Comparison of ENCODE assay signal across 17 cellular contexts in genomic region chr21:17532292-17532691, GRCh38. TPM values are rescaled to one million over a fixed set of nuclear protein-coding genes. Genes with fewer than 3 reads are reported as not detected.
DNase-seq lines count a peak whose midpoint lies in the region; ATAC-seq and TF ChIP-seq lines count a peak whose summit lies in the region.
"Had no signal": no experiment of that assay in that cellular context is flagged by ENCODE, and none has a peak within 500 bp of the region (broad histone marks: within the 10 kb centered on the region; RNA-seq: fewer than 3 reads in every experiment).

No MANE protein-coding gene starts in this region.

- H3K9me2 ChIP-seq in SK-N-SH, result no peaks in the 10 kb centered on the region

- no peak for TF ChIP-seq CTCF in SK-N-SH (IDR thresholded peaks at IDR 0.05)
- no peak for TF ChIP-seq CTCF in mesothelial cell of epicardium (IDR thresholded peaks at IDR 0.05; ENCODE audit: unreplicated experiment)
- no peak for TF ChIP-seq CTCF in psoas muscle (IDR thresholded peaks at IDR 0.05)

- H3K79me2 ChIP-seq in SK-N-SH (ENCODE audit: insufficient read depth), result no peaks in the 10 kb centered on the region

- H3K4me2 ChIP-seq in SK-N-SH, result no peak overlapping the region
- H3K4me2 ChIP-seq: A549 had no signal

- no peaks in the 10 kb centered on the region for H3K9me3 Mint-ChIP-seq in mesothelial cell of epicardium
- H3K9me3 Mint-ChIP-seq: CD4-positive, alpha-beta T cell had no signal

- DNase-seq in SK-N-SH (no peak), NCI-H226 (peak; percentile 32), mesothelial cell of epicardium (ENCODE audit: low spot score in 2 of 2, unreplicated experiment in 2 of 2) (no peak), psoas muscle (no peak)
- no peak for DNase-seq in stimulated activated CD4-positive, alpha-beta T cell treated with anti-CD3 and anti-CD28 coated beads, Interleukin-12 subunit alpha, Interleukin-12 subunit beta, amount 100 ng/mL, for 4 hours
- DNase-seq: AML-193; CD4-positive, alpha-beta T cell; DMS153; DMS79; GDM1; HCEC 1CT had no signal

- WGBS in SK-N-SH (ENCODE audit: low lambda C conversion rate), result 39% methylated on average over 3 of the region's 3 CpGs
- WGBS in psoas muscle, 3 donors, result 72 to 80% (median 75%) methylated on average over 3 of the region's 3 CpGs

- intact Hi-C loops in psoas muscle (cut with DNase I), result no loop called here

- no peak overlapping the region for H3K4me3 Mint-ChIP-seq in mesothelial cell of epicardium
- H3K4me3 Mint-ChIP-seq: CD4-positive, alpha-beta T cell; GM23338 had no signal

- H3K27me3 Mint-ChIP-seq in mesothelial cell of epicardium (ENCODE audit: low read depth), result no peaks in the 10 kb centered on the region

- no peak for TF ChIP-seq EP300 in SK-N-SH (IDR thresholded peaks at IDR 0.05; ENCODE audit: borderline replicate concordance in 1 of 2, low read depth in 1 of 2, low read length in 1 of 2)

- no peak for TF ChIP-seq RAD21 in SK-N-SH (IDR thresholded peaks at IDR 0.05; ENCODE audit: low read length)

- no peaks in the 10 kb centered on the region for H4K20me1 ChIP-seq in SK-N-SH (ENCODE audit: insufficient read depth)

- H3K27me3 ChIP-seq in SK-N-SH (ENCODE audit: insufficient read depth), result no peaks in the 10 kb centered on the region; the same call in 1 of the 2 replicates
- H3K27me3 ChIP-seq in psoas muscle (ENCODE audit: insufficient read depth in 3 of 3, low read length in 2 of 3), result no peaks in the 10 kb centered on the region

- H3K36me3 Mint-ChIP-seq in mesothelial cell of epicardium, result peaks cover under 1% of the 10 kb centered on the region

- ATAC-seq in SK-N-SH treated with all-trans-retinoic acid at 6 μM for 48 hours (no peak), GM18502 (IDR thresholded peaks at IDR 0.05; ENCODE audit: poor library complexity, unreplicated experiment) (peak; percentile 71), psoas muscle (no peak)
- ATAC-seq: A549, GM23338 had no signal

- H3K27ac ChIP-seq in SK-N-SH (ENCODE audit: low read depth in 2 of 2, low read length in 1 of 2) (no peak overlapping the region), psoas muscle (no peak overlapping the region)
- H3K27ac ChIP-seq: 22Rv1, A549, C4-2B had no signal

- no peaks in the 10 kb centered on the region for H3F3A ChIP-seq in SK-N-SH (replicated peaks; ENCODE audit: insufficient read depth)

- H3K4me1 ChIP-seq in SK-N-SH (ENCODE audit: control insufficient read depth in 1 of 2, insufficient read depth in 2 of 2, low read depth in 1 of 2, low read length in 1 of 2) (peaks cover 0 to 6% of the 10 kb centered on the region in 2 experiments; a peak in 1 of 4 replicates), psoas muscle (no peaks in the 10 kb centered on the region)

- H3K27ac Mint-ChIP-seq in mesothelial cell of epicardium, result peak overlapping the region; percentile 7
- H3K27ac Mint-ChIP-seq: CD4-positive, alpha-beta T cell had no signal

- CTCF ChIA-PET in SK-N-SH (lab: Yijun Ruan, JAX), result interaction anchor here (1.1 to 1.7 kb wide), 2 partner anchors 22 to 53 kb away, joined by 3 to 6 read pairs; no protein-coding TSS in a partner anchor

- peaks cover 16% of the 10 kb centered on the region for H3K4me1 Mint-ChIP-seq in mesothelial cell of epicardium

- no peak overlapping the region for H2AFZ ChIP-seq in SK-N-SH (ENCODE audit: low read depth)
- H2AFZ ChIP-seq: GM23338 had no signal

- POLR2A ChIA-PET in SK-N-SH (lab: Yijun Ruan, JAX), result no interaction called here

- H3K9me3 ChIP-seq in SK-N-SH, result no peaks in the 10 kb centered on the region
- H3K9me3 ChIP-seq in psoas muscle, result no peaks in the 10 kb centered on the region
- H3K9me3 ChIP-seq: A549 had no signal

- H3K36me3 ChIP-seq in SK-N-SH (replicated peaks in 1 of 2; ENCODE audit: control insufficient read depth in 1 of 2, insufficient read depth in 2 of 2, low read length in 1 of 2) (no peaks in the 10 kb centered on the region), psoas muscle (ENCODE audit: insufficient read depth in 1 of 2, low read depth in 1 of 2) (no peaks in the 10 kb centered on the region)

- no peak overlapping the region for H3K9ac ChIP-seq in SK-N-SH

- H3K4me3 ChIP-seq in SK-N-SH (ENCODE audit: low read depth in 2 of 2, low read length in 1 of 2) (no peak overlapping the region), psoas muscle (no peak overlapping the region)
- H3K4me3 ChIP-seq: A549, GM23338 had no signal

TF ChIP-seq in SK-N-SH treated with all-trans-retinoic acid at 6 μM for 48 hours, 23 proteins besides CTCF, POLR2A, EP300 and RAD21:
- TF ChIP-seq CSRNP3 (CRISPR knock-in tag; IDR thresholded peaks at IDR 0.05) (no peak), OSR1 (CRISPR knock-in tag; IDR thresholded peaks at IDR 0.05) (no peak), ISL1 (CRISPR knock-in tag; IDR thresholded peaks at IDR 0.05) (peak; percentile 37; the same call in 1 of the 2 replicates)

TF ChIP-seq in SK-N-SH, 30 proteins besides CTCF, POLR2A, EP300 and RAD21:
- TF ChIP-seq NFIC (IDR thresholded peaks at IDR 0.05; ENCODE audit: borderline replicate concordance), result no peak

RNA-seq across cellular contexts. Expression of gene CXADR, which starts 19.4 kb away (rescaled TPM):
- polyA plus RNA-seq in SK-N-SH (2012; rRNA removed) (1.1 and 2.0 TPM in 2 replicates), psoas muscle (under 1 TPM; 0.01 to 0.06 (median 0.04) TPM)
- 1.8 and 2.0 TPM in 2 replicates for polyA plus RNA-seq in SK-N-SH (2012; cell fraction: cytosol; rRNA removed)
- polyA plus RNA-seq in SK-N-SH (2012; cell fraction: nucleus; rRNA removed), result 0.36 and 0.87 TPM in 2 replicates
- total RNA-seq in mesothelial cell of epicardium (36.8 to 41.0 TPM (median 37.5 TPM) in 3 replicates), psoas muscle (under 1 TPM; 0.02 to 0.62 (median 0.12) TPM)

Comparison
In these comparisons a context has a peak if more than half of its experiments do, and no peak if none do; other contexts are left out.
1. RNA of gene CXADR, which starts 19.4 kb away (total RNA-seq): 36.8 to 41.0 TPM in mesothelial cell of epicardium; 0.02 to 0.62 TPM in psoas muscle; every median in the first group is over 10 times any median in the second.